Comparison of ENCODE assay signal across 21 cellular contexts in the genomic region with DNA sequence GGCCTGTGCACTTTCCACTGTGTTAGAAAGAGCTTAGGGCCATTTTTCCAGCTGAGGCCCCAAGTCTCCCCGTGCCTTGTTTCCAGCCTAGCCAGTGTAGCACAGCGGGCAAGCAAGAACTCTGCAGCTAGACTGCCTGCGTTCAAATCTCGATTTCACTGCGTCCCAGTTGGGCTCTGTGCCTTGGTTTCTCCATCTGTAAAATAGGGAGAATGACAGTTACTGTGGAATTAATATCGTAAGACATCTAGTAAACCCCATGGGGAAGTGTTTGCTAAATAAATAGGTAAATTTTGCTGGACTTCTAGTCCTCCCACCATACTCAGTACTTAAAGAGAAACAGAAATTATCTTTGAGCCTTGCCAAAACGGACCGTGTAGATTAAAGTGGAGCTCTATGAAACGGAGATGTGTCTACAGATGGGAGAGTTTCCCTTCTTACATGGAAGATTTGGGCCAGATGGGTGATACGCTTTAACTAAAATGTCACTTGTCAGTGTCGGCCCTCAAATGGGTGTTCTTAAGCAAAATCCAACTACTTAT. TPM values are rescaled to one million over a fixed set of nuclear protein-coding genes. Genes with fewer than 3 reads are reported as not detected.
A peak's percentile ranks its signal among the peaks of the same experiment; 100 is the strongest.
DNase-seq lines count a peak whose midpoint lies in the region; ATAC-seq and TF ChIP-seq lines count a peak whose summit lies in the region.
"Had no signal": no experiment of that assay in that cellular context is flagged by ENCODE, and none has a peak within 500 bp of the region (broad histone marks: within the 10 kb centered on the region; RNA-seq: fewer than 3 reads in every experiment).

No MANE protein-coding gene starts in this region.

- TF ChIP-seq EP300 in ovary (IDR thresholded peaks at IDR 0.05), result no peak

- WGBS in mammary epithelial cell (ENCODE audit: low coverage, missing lambda C conversion rate), result 94% methylated on average over 11 of the region's 11 CpGs
- WGBS in ovary, 3 donors, result 80 to 91% (median 80%) methylated on average over 11 of the region's 11 CpGs

- peak in 1 of 2 experiments; percentile 21 for DNase-seq in Caco-2
- DNase-seq in PC-3, result no peak
- DNase-seq in mammary epithelial cell, result no peak
- no peak for DNase-seq in Right ventricle myocardium inferior (ENCODE audit: missing footprints)
- no peak for DNase-seq in stimulated activated CD4-positive, alpha-beta T cell treated with anti-CD3 and anti-CD28 coated beads, Interleukin-4, amount 100 ng/mL, for 24 hours
- no peak for DNase-seq in ovary
- DNase-seq: activated CD4-positive, alpha-beta T cell treated with anti-CD3 and anti-CD28 coated beads, Interleukin-2, amount 10 ng/mL, durations not matched to agents 24 days and 14 days; activated effector memory CD4-positive, alpha-beta T cell treated with anti-CD3 and anti-CD28 coated beads, Interleukin-2, amount 50 U/mL, for 16 hours; activated naive CD8-positive, alpha-beta T cell treated with anti-CD3 and anti-CD28 coated beads, Interleukin-2, amount 10 ng/mL, durations not matched to agents 7 days and 5 days; CD4-positive, alpha-beta memory T cell; DMS153; left lung; midbrain; NCI-H1436 treated with DMSO at 0.1 percent for 48 hours; NCI-H2107; right cardiac atrium; stimulated activated CD4-positive, alpha-beta T cell treated with anti-CD3 and anti-CD28 coated beads, Interleukin-12 subunit alpha, Interleukin-12 subunit beta, amount 100 ng/mL, for 4 hours; stimulated activated CD4-positive, alpha-beta T cell treated with anti-CD3 and anti-CD28 coated beads, Interleukin-4, amount 100 ng/mL, for 4 hours; stimulated activated naive CD8-positive, alpha-beta T cell treated with anti-CD3 and anti-CD28 coated beads, Interleukin-15, Interleukin-2, amounts not matched to agents 100 U/mL and 50 U/mL, for 24 hours had no signal

- H3K4me2 ChIP-seq in PC-3 (ENCODE audit: low read length), result no peak overlapping the region
- no peak overlapping the region for H3K4me2 ChIP-seq in mammary epithelial cell (ENCODE audit: insufficient read depth, low read depth, low read length)
- H3K4me2 ChIP-seq in parathyroid adenoma (ENCODE audit: low read length), result no peak overlapping the region

- POLR2A ChIA-PET in Caco-2 (lab: Charles Lee), result interaction anchor here (0.7 kb wide), 1 partner anchor 101 kb away, joined by 6 read pairs; no protein-coding TSS in a partner anchor
- POLR2A ChIA-PET in PC-3 (lab: Charles Lee; ENCODE audit: unreplicated experiment), result interaction anchor here (0.6 kb wide), 1 partner anchor 19 kb away, joined by 14 read pairs; no protein-coding TSS in a partner anchor

- in situ Hi-C loops in mammary epithelial cell (cut with MboI; ENCODE audit: low sequenced_read_pairs in 2 of 2), result no loop called here

- H3K4me3 Mint-ChIP-seq in Caco-2 (ENCODE audit: unreplicated experiment), result no peak overlapping the region

- peak overlapping the region; percentile 74 for H3K27ac Mint-ChIP-seq in Caco-2 (ENCODE audit: unreplicated experiment)

- H3K36me3 ChIP-seq in Caco-2 (ENCODE audit: control insufficient read depth, insufficient read depth, low read length) (no peaks in the 10 kb centered on the region), PC-3 (ENCODE audit: low read depth, low read length) (no peaks in the 10 kb centered on the region), mammary epithelial cell (ENCODE audit: insufficient read depth, low read length) (no peaks in the 10 kb centered on the region), parathyroid adenoma (ENCODE audit: control insufficient read depth, insufficient read depth, low read length) (no peaks in the 10 kb centered on the region), ovary (no peaks in the 10 kb centered on the region)
- H3K36me3 ChIP-seq: left lung had no signal

- TSS peak; percentile 85 for BruUV-seq in Caco-2 (replicated peaks; lab: Mats Ljungman, UMichigan)
- TSS peak; percentile 99 for BruUV-seq in PC-3 (replicated peaks; lab: Mats Ljungman, UMichigan)
- BruUV-seq in mammary epithelial cell (replicated peaks; lab: Mats Ljungman, UMichigan), result TSS peak; percentile 95

- dilution Hi-C loops in mammary epithelial cell (cut with HindIII; ENCODE audit: low sequenced_read_pairs), result no loop called here

- H3K9me3 ChIP-seq in Caco-2 (no peaks in the 10 kb centered on the region), PC-3 (ENCODE audit: low read length) (no peaks in the 10 kb centered on the region), mammary epithelial cell (replicated peaks; ENCODE audit: insufficient read depth, low read length) (no peaks in the 10 kb centered on the region), parathyroid adenoma (ENCODE audit: control insufficient read depth, low read length) (no peaks in the 10 kb centered on the region), ovary (no peaks in the 10 kb centered on the region)
- H3K9me3 ChIP-seq: left lung had no signal

- no peaks in the 10 kb centered on the region for H3F3A ChIP-seq in PC-3 (ENCODE audit: low read length, unreplicated experiment)

- no peak overlapping the region for H3K9ac ChIP-seq in PC-3 (ENCODE audit: low read length)
- H3K9ac ChIP-seq in mammary epithelial cell (ENCODE audit: insufficient read depth, low read length), result no peak overlapping the region
- H3K9ac ChIP-seq in parathyroid adenoma, result no peak overlapping the region

- no peak for TF ChIP-seq POLR2A in ovary (IDR thresholded peaks at IDR 0.05)

- ATAC-seq in PC-3, result no peak; the same call in 1 of the 2 replicates
- no peak for ATAC-seq in Right ventricle myocardium inferior
- ATAC-seq: natural killer cell treated with Interleukin-12 subunit alpha and Interleukin-12 subunit beta and Interleukin-15 and Interleukin-18, amount 100 ng/mL, for 72 hours; right cardiac atrium; stimulated activated naive CD8-positive, alpha-beta T cell treated with anti-CD3 and anti-CD28 coated beads, Interleukin-15, Interleukin-2, amounts not matched to agents 100 U/mL and 50 U/mL, for 24 hours had no signal

- H3K79me2 ChIP-seq in PC-3 (ENCODE audit: low read length) (no peaks in the 10 kb centered on the region), mammary epithelial cell (ENCODE audit: insufficient read depth, low read length) (no peaks in the 10 kb centered on the region), parathyroid adenoma (no peaks in the 10 kb centered on the region)

- CTCF ChIA-PET in Caco-2 (lab: Charles Lee), result interaction anchor here (1.1 to 1.2 kb wide), 2 partner anchors 36 to 192 kb away, joined by 3 to 4 read pairs; a partner anchor contains a TSS
- CTCF ChIA-PET in PC-3 (lab: Charles Lee), result interaction anchor here (0.9 to 1.2 kb wide), 2 partner anchors 15 to 176 kb away, joined by 4 to 5 read pairs; no protein-coding TSS in a partner anchor
- CTCF ChIA-PET in mammary epithelial cell (lab: Charles Lee; ENCODE audit: low non-redundant PET), result no interaction called here

- no peaks in the 10 kb centered on the region for H3K27me3 Mint-ChIP-seq in Caco-2 (ENCODE audit: insufficient read depth, unreplicated experiment)
- H3K27me3 Mint-ChIP-seq: activated CD4-positive, alpha-beta T cell treated with anti-CD3 and anti-CD28 coated beads, Interleukin-2, amount 10 ng/mL, durations not matched to agents 24 days and 14 days; CD4-positive, alpha-beta memory T cell; natural killer cell treated with Interleukin-12 subunit alpha and Interleukin-12 subunit beta and Interleukin-15 and Interleukin-18, amount 100 ng/mL, for 72 hours had no signal

- no peaks in the 10 kb centered on the region for H3K9me2 ChIP-seq in PC-3 (replicated peaks; ENCODE audit: low read length)

- H2AFZ ChIP-seq in PC-3 (ENCODE audit: low read length), result peak overlapping the region; percentile 3; the same call in 1 of the 2 replicates
- peak overlapping the region; percentile 52 for H2AFZ ChIP-seq in mammary epithelial cell (ENCODE audit: low read depth, low read length)
- H2AFZ ChIP-seq in parathyroid adenoma, result peak overlapping the region; percentile 58

- H3K4me1 ChIP-seq in Caco-2, result peaks cover 34% of the 10 kb centered on the region
- H3K4me1 ChIP-seq in PC-3 (ENCODE audit: insufficient read depth, low read length), result peaks cover 12% of the 10 kb centered on the region; the same call in 1 of the 2 replicates
- H3K4me1 ChIP-seq in mammary epithelial cell (ENCODE audit: insufficient read depth, low read length), result peaks cover 23% of the 10 kb centered on the region
- H3K4me1 ChIP-seq in parathyroid adenoma, result peaks cover 21% of the 10 kb centered on the region
- H3K4me1 ChIP-seq in ovary (ENCODE audit: insufficient read depth), result no peaks in the 10 kb centered on the region

- TF ChIP-seq CTCF in Caco-2 (IDR thresholded peaks at IDR 0.05; ENCODE audit: insufficient read depth in 1 of 2, low read depth in 1 of 2, low read length in 1 of 2, severe bottlenecking in 1 of 2, unreplicated experiment in 1 of 2) (no peak), PC-3 (conservative IDR thresholded peaks at IDR 0.05; ENCODE audit: low read depth, low read length) (no peak), mammary epithelial cell (conservative IDR thresholded peaks at IDR 0.05 in 1 of 2, IDR thresholded peaks at IDR 0.05 in 1 of 2; ENCODE audit: extremely low read depth in 1 of 2, insufficient read depth in 1 of 2, low read depth in 1 of 2, low read length in 2 of 2) (no peak), parathyroid adenoma (IDR thresholded peaks at IDR 0.05) (no peak), ovary (IDR thresholded peaks at IDR 0.05) (no peak)

- H3K4me3 ChIP-seq in Caco-2 (ENCODE audit: low read depth, low read length) (no peak overlapping the region), PC-3 (ENCODE audit: low read length) (no peak overlapping the region), mammary epithelial cell (replicated peaks in 1 of 3; ENCODE audit: insufficient read depth in 1 of 3, low read depth in 2 of 3, low read length in 3 of 3) (no peak overlapping the region), parathyroid adenoma (ENCODE audit: low read depth, low read length) (no peak overlapping the region), ovary (no peak overlapping the region)
- H3K4me3 ChIP-seq: left lung had no signal

- H3K36me3 Mint-ChIP-seq in Caco-2 (ENCODE audit: insufficient read depth, unreplicated experiment), result peaks cover 10% of the 10 kb centered on the region
- H3K36me3 Mint-ChIP-seq: CD4-positive, alpha-beta memory T cell; natural killer cell treated with Interleukin-12 subunit alpha and Interleukin-12 subunit beta and Interleukin-15 and Interleukin-18, amount 100 ng/mL, for 72 hours had no signal

- H3K27ac ChIP-seq in PC-3 (ENCODE audit: low read length) (no peak overlapping the region), mammary epithelial cell (ENCODE audit: insufficient read depth, low read depth, low read length) (peak overlapping the region; percentile 72), parathyroid adenoma (peak overlapping the region; percentile 84), ovary (no peak overlapping the region)

- intact Hi-C loops in Caco-2 (cut with micrococcal nuclease; ENCODE audit: unreplicated experiment) (no loop called here), PC-3 (cut with micrococcal nuclease) (no loop called here), mammary epithelial cell (cut with micrococcal nuclease) (loop anchor here (1.0 to 2.0 kb wide), 2 partner anchors 92 to 228 kb away; a partner anchor contains a TSS), Right ventricle myocardium inferior (cut with DNase I) (no loop called here), ovary (cut with DNase I) (no loop called here)

- H3K27me3 ChIP-seq in Caco-2 (replicated peaks; ENCODE audit: control insufficient read depth, insufficient read depth, low read length) (no peaks in the 10 kb centered on the region), PC-3 (ENCODE audit: low read length) (no peaks in the 10 kb centered on the region), mammary epithelial cell (ENCODE audit: insufficient read depth, low read length) (no peaks in the 10 kb centered on the region), parathyroid adenoma (ENCODE audit: control insufficient read depth, insufficient read depth, low read length) (no peaks in the 10 kb centered on the region), ovary (no peaks in the 10 kb centered on the region)
- H3K27me3 ChIP-seq: left lung had no signal

- H3K4me1 Mint-ChIP-seq in Caco-2 (ENCODE audit: low read depth, unreplicated experiment), result peaks cover 33% of the 10 kb centered on the region

- no peaks in the 10 kb centered on the region for H3K9me3 Mint-ChIP-seq in Caco-2 (ENCODE audit: unreplicated experiment)
- H3K9me3 Mint-ChIP-seq: activated CD4-positive, alpha-beta T cell treated with anti-CD3 and anti-CD28 coated beads, Interleukin-2, amount 10 ng/mL, durations not matched to agents 24 days and 14 days; activated naive CD8-positive, alpha-beta T cell treated with anti-CD3 and anti-CD28 coated beads, Interleukin-2, amount 10 ng/mL, durations not matched to agents 7 days and 5 days; natural killer cell treated with Interleukin-12 subunit alpha and Interleukin-12 subunit beta and Interleukin-15 and Interleukin-18, amount 100 ng/mL, for 72 hours had no signal

- H4K20me1 ChIP-seq in PC-3 (ENCODE audit: low read length) (no peaks in the 10 kb centered on the region), mammary epithelial cell (ENCODE audit: insufficient read depth, low read length) (no peaks in the 10 kb centered on the region)

RNA-seq across cellular contexts. Expression of a gene that starts 3.5 kb away (rescaled TPM):
- 18.7 and 24.5 TPM in 2 replicates for total RNA-seq in Caco-2 (2022)
- 0.44 and 1.2 TPM in 2 replicates for total RNA-seq in PC-3 (2014; rRNA removed)
- under 1 TPM; under 0.01 to 0.07 TPM for total RNA-seq in mammary epithelial cell
- 0.26 TPM for polyA plus RNA-seq in mammary epithelial cell
- polyA minus RNA-seq in mammary epithelial cell, result not detected
- not detected for total RNA-seq in Right ventricle myocardium inferior
- total RNA-seq in ovary, result 1 to 10 TPM in 2 of 7 donors, under 1 TPM in 3, not detected in 2; 0.83 to 6.4 (median 0.94) TPM
- 1 to 10 TPM in 1 of 2 donors, under 1 TPM in 1; 0.01 to 1.1 TPM for polyA plus RNA-seq in ovary
- total RNA-seq: natural killer cell treated with Interleukin-12 subunit alpha and Interleukin-12 subunit beta and Interleukin-15 and Interleukin-18, amount 100 ng/mL, for 72 hours had no signal

RNA-seq across cellular contexts. Expression of a gene that starts 36.6 kb away (rescaled TPM):
- 77.1 and 79.2 TPM in 2 replicates for total RNA-seq in Caco-2 (2022)
- total RNA-seq in PC-3 (2014; rRNA removed), result 86.2 and 117 TPM in 2 replicates
- 10 to 100 TPM; 26.8 to 36.7 TPM for total RNA-seq in mammary epithelial cell
- 31.5 TPM for polyA plus RNA-seq in mammary epithelial cell
- polyA minus RNA-seq in mammary epithelial cell, result 19.1 TPM
- total RNA-seq in Right ventricle myocardium inferior, result 40.1 TPM
- total RNA-seq in ovary, result 10 to 100 TPM; 21.7 to 39.8 (median 28.4) TPM
- polyA plus RNA-seq in ovary, result 10 to 100 TPM; 23.6 to 35.0 TPM

Comparison
In these comparisons a context has a peak if more than half of its experiments do, and no peak if none do; other contexts are left out.
1. H2AFZ ChIP-seq: peak in every context shown above with its lines; median percentile 58 in parathyroid adenoma; 52 in mammary epithelial cell; 3 in PC-3.
2. H3K27ac ChIP-seq: peak in mammary epithelial cell (single experiment) and parathyroid adenoma (single experiment); none in PC-3 (single experiment) and ovary (0 of 2).